18 cellular contexts compared by ENCODE assay signal in genomic region chr4:14023901-14024300, GRCh38.
DNase-seq lines count a peak whose midpoint lies in the region; TF ChIP-seq lines count a peak whose summit lies in the region.
"Had no signal": no experiment of that assay in that cellular context is flagged by ENCODE, and none has a peak within 500 bp of the region (broad histone marks: within the 10 kb centered on the region; RNA-seq: fewer than 3 reads in every experiment).

No MANE protein-coding gene starts in this region.

- WGBS in mammary epithelial cell (ENCODE audit: low coverage, missing lambda C conversion rate): 94% methylated on average over 1 of the region's 1 CpG
- 83% methylated on average over 1 of the region's 1 CpG for WGBS in hepatocyte (ENCODE audit: low lambda C conversion rate, missing lambda C conversion rate)

- no peak overlapping the region for H3K27ac ChIP-seq in mammary epithelial cell (ENCODE audit: insufficient read depth, low read depth, low read length)
- peak overlapping the region; percentile 44 for H3K27ac ChIP-seq in hepatocyte
- H3K27ac ChIP-seq: HL-60 had no signal

- H3K27me3 ChIP-seq in mammary epithelial cell (ENCODE audit: insufficient read depth, low read length): no peaks in the 10 kb centered on the region
- H3K27me3 ChIP-seq in hepatocyte: no peaks in the 10 kb centered on the region

- H3K79me2 ChIP-seq in mammary epithelial cell (ENCODE audit: insufficient read depth, low read length) (no peaks in the 10 kb centered on the region), hepatocyte (no peaks in the 10 kb centered on the region)

- H3K4me1 ChIP-seq in mammary epithelial cell (ENCODE audit: insufficient read depth, low read length) (peaks cover 7% of the 10 kb centered on the region), hepatocyte (ENCODE audit: insufficient read depth) (peaks cover 6% of the 10 kb centered on the region)

- H3K4me3 ChIP-seq in mammary epithelial cell (replicated peaks in 1 of 3; ENCODE audit: insufficient read depth in 1 of 3, low read depth in 2 of 3, low read length in 3 of 3) (no peak overlapping the region), hepatocyte (no peak overlapping the region), retinal pigment epithelial cell (ENCODE audit: low read length) (no peak overlapping the region)

- in situ Hi-C loops in mammary epithelial cell (cut with MboI; ENCODE audit: low sequenced_read_pairs in 2 of 2): no loop called here

- DNase-seq in MCF 10A (ENCODE audit: unreplicated experiment): no peak
- DNase-seq in mammary epithelial cell: no peak
- peak; percentile 4 for DNase-seq in SK-N-DZ (ENCODE audit: low spot score)
- DNase-seq in hepatocyte (ENCODE audit: low spot score): no peak
- DNase-seq in retinal pigment epithelial cell (ENCODE audit: low read depth): peak; percentile 61
- no peak for DNase-seq in NCI-H2081 (lab: John Stamatoyannopoulos, UW)
- no peak for DNase-seq in NCI-H226
- DNase-seq in A172 (ENCODE audit: low spot score): no peak
- DNase-seq: 8988T; C1 segment of cervical spinal cord; Calu3; CD4-positive, alpha-beta T cell; DMS 273 treated with DMSO at 0.1 percent for 48 hours; DMS79 treated with DMSO at 0.1 percent for 48 hours; GF-D8; HCEC 1CT had no signal

- no peaks in the 10 kb centered on the region for H3K9me2 ChIP-seq in hepatocyte (replicated peaks; ENCODE audit: insufficient read depth)

- H3K9me3 ChIP-seq in mammary epithelial cell (replicated peaks; ENCODE audit: insufficient read depth, low read length): no peaks in the 10 kb centered on the region
- no peaks in the 10 kb centered on the region for H3K9me3 ChIP-seq in hepatocyte (ENCODE audit: low read depth)

- H3K36me3 ChIP-seq in mammary epithelial cell (ENCODE audit: insufficient read depth, low read length): no peaks in the 10 kb centered on the region
- no peaks in the 10 kb centered on the region for H3K36me3 ChIP-seq in hepatocyte (replicated peaks; ENCODE audit: insufficient read depth, low read depth)

- H3K4me2 ChIP-seq in mammary epithelial cell (ENCODE audit: insufficient read depth, low read depth, low read length) (no peak overlapping the region), hepatocyte (no peak overlapping the region)

- POLR2A ChIA-PET in MCF 10A (lab: Yijun Ruan, JAX): interaction anchor here (0.5 kb wide), 1 partner anchor 1181 kb away, joined by 3 read pairs; no protein-coding TSS in a partner anchor

- no peaks in the 10 kb centered on the region for H3K4me1 Mint-ChIP-seq in MCF 10A (ENCODE audit: insufficient read depth, unreplicated experiment)
- H3K4me1 Mint-ChIP-seq: B cell had no signal

- H4K20me1 ChIP-seq in mammary epithelial cell (ENCODE audit: insufficient read depth, low read length): no peaks in the 10 kb centered on the region
- no peaks in the 10 kb centered on the region for H4K20me1 ChIP-seq in hepatocyte (ENCODE audit: insufficient read depth, poor library complexity, severe bottlenecking)

- no peak overlapping the region for H3K4me3 Mint-ChIP-seq in MCF 10A (ENCODE audit: unreplicated experiment)
- H3K4me3 Mint-ChIP-seq: B cell; CD4-positive, alpha-beta T cell had no signal

- H2AFZ ChIP-seq in mammary epithelial cell (ENCODE audit: low read depth, low read length) (no peak overlapping the region), hepatocyte (no peak overlapping the region)

- dilution Hi-C loops in mammary epithelial cell (cut with HindIII; ENCODE audit: low sequenced_read_pairs): no loop called here

- H3K36me3 Mint-ChIP-seq in MCF 10A (ENCODE audit: insufficient read depth, unreplicated experiment): peaks cover 6% of the 10 kb centered on the region

- peak overlapping the region; percentile 8 for H3K27ac Mint-ChIP-seq in MCF 10A (ENCODE audit: low read depth, unreplicated experiment)
- H3K27ac Mint-ChIP-seq: B cell; CD4-positive, alpha-beta T cell had no signal

- H3K27me3 Mint-ChIP-seq in MCF 10A (ENCODE audit: insufficient read depth, unreplicated experiment): no peaks in the 10 kb centered on the region
- H3K27me3 Mint-ChIP-seq: B cell had no signal

- H3K9ac ChIP-seq in mammary epithelial cell (ENCODE audit: insufficient read depth, low read length): no peak overlapping the region

- no peak for TF ChIP-seq CTCF in MCF 10A (IDR thresholded peaks at IDR 0.05; ENCODE audit: unreplicated experiment)
- no peak for TF ChIP-seq CTCF in mammary epithelial cell (conservative IDR thresholded peaks at IDR 0.05 in 1 of 2, IDR thresholded peaks at IDR 0.05 in 1 of 2; ENCODE audit: extremely low read depth in 1 of 2, insufficient read depth in 1 of 2, low read depth in 1 of 2, low read length in 2 of 2)
- no peak for TF ChIP-seq CTCF in hepatocyte (IDR thresholded peaks at IDR 0.05; ENCODE audit: poor library complexity)
- TF ChIP-seq CTCF in retinal pigment epithelial cell (conservative IDR thresholded peaks at IDR 0.05; ENCODE audit: low read depth, low read length): no peak

- CTCF ChIA-PET in MCF 10A (lab: Yijun Ruan, JAX): no interaction called here
- CTCF ChIA-PET in mammary epithelial cell (lab: Charles Lee; ENCODE audit: low non-redundant PET): no interaction called here

- intact Hi-C loops in MCF 10A (cut with micrococcal nuclease): no loop called here
- intact Hi-C loops in mammary epithelial cell (cut with micrococcal nuclease): no loop called here

- H3K9me3 Mint-ChIP-seq in MCF 10A (ENCODE audit: unreplicated experiment): no peaks in the 10 kb centered on the region
- H3K9me3 Mint-ChIP-seq: CD4-positive, alpha-beta T cell had no signal

- BruUV-seq in MCF 10A (replicated peaks; lab: Mats Ljungman, UMichigan): no TSS peak
- BruUV-seq in mammary epithelial cell (replicated peaks; lab: Mats Ljungman, UMichigan): no TSS peak

Comparison
In these comparisons a context has a peak if more than half of its experiments do, and no peak if none do; other contexts are left out.
1. DNase-seq: peak in SK-N-DZ (single experiment) and retinal pigment epithelial cell (single experiment); none in MCF 10A (single experiment), mammary epithelial cell (single experiment), hepatocyte (single experiment), NCI-H2081 (0 of 2), NCI-H226 (single experiment) and A172 (single experiment).